Comparison of ENCODE assay signal across 22 cellular contexts in genomic region chr14:103130017-103130764, GRCh38. TPM values are rescaled to one million over a fixed set of nuclear protein-coding genes. Genes with fewer than 3 reads are reported as not detected.
A peak's percentile ranks its signal among the peaks of the same experiment; 100 is the strongest.
DNase-seq lines count a peak whose midpoint lies in the region; ATAC-seq and TF ChIP-seq lines count a peak whose summit lies in the region.
"Had no signal": no experiment of that assay in that cellular context is flagged by ENCODE, and none has a peak within 500 bp of the region (broad histone marks: within the 10 kb centered on the region; RNA-seq: fewer than 3 reads in every experiment).

No MANE protein-coding gene starts in this region.

- H3K9me3 ChIP-seq in mammary epithelial cell (replicated peaks; ENCODE audit: insufficient read depth, low read length) = no peaks in the 10 kb centered on the region
- H3K9me3 ChIP-seq in neuronal stem cell (replicated peaks in 1 of 2; ENCODE audit: control insufficient read depth in 2 of 2, insufficient read depth in 1 of 2, low read depth in 1 of 2, low read length in 2 of 2) = peaks cover 0 to 8% of the 10 kb centered on the region in 2 donors
- H3K9me3 ChIP-seq: BLaER1 treated with 17β-estradiol and CSF1 and Interleukin-3, amounts not matched to agents 10 nM and 100 nM had no signal

- H3K4me1 Mint-ChIP-seq in T-helper 1 cell treated with Interleukin-12 subunit alpha and Interleukin-12 subunit beta and Interleukin-4 antibody, amounts not matched to agents 30 μg/mL and 1 μg/mL, for 36 hours (ENCODE audit: low read depth) = no peaks in the 10 kb centered on the region

- in situ Hi-C loops in mammary epithelial cell (cut with MboI; ENCODE audit: low sequenced_read_pairs in 2 of 2) = no loop called here

- CTCF ChIA-PET in mammary epithelial cell (lab: Charles Lee; ENCODE audit: low non-redundant PET) = no interaction called here

- peak overlapping the region; percentile 15 for H2AFZ ChIP-seq in mammary epithelial cell (ENCODE audit: low read depth, low read length)
- H2AFZ ChIP-seq in neuronal stem cell (ENCODE audit: low read length) = no peak overlapping the region

- peak overlapping the region; percentile 67 for H3K27ac Mint-ChIP-seq in T-helper 1 cell treated with Interleukin-12 subunit alpha and Interleukin-12 subunit beta and Interleukin-4 antibody, amounts not matched to agents 30 μg/mL and 1 μg/mL, for 36 hours

- peak overlapping the region; percentile 44 for H3K18ac ChIP-seq in neuronal stem cell (ENCODE audit: low read length)

- intact Hi-C loops in mammary epithelial cell (cut with micrococcal nuclease) = no loop called here

- TF ChIP-seq CTCF in mammary epithelial cell (conservative IDR thresholded peaks at IDR 0.05 in 1 of 2, IDR thresholded peaks at IDR 0.05 in 1 of 2; ENCODE audit: extremely low read depth in 1 of 2, insufficient read depth in 1 of 2, low read depth in 1 of 2, low read length in 2 of 2) = no peak

- no peaks in the 10 kb centered on the region for H3K36me3 ChIP-seq in mammary epithelial cell (ENCODE audit: insufficient read depth, low read length)
- peaks cover 0 to 16% of the 10 kb centered on the region in 2 donors for H3K36me3 ChIP-seq in neuronal stem cell (replicated peaks in 1 of 2; ENCODE audit: control insufficient read depth in 2 of 2, insufficient read depth in 2 of 2, low read length in 2 of 2)
- peaks cover 5% of the 10 kb centered on the region for H3K36me3 ChIP-seq in urinary bladder (ENCODE audit: insufficient read depth)

- 94% methylated on average over 13 of the region's 26 CpGs for WGBS in mammary epithelial cell (ENCODE audit: low coverage, missing lambda C conversion rate)
- WGBS in neuronal stem cell (ENCODE audit: extremely low coverage in 2 of 2, insufficient read length in 2 of 2, insufficient replicate concordance in 1 of 2), 2 donors = no CpG with 5 or more reads among the region's 26 CpGs
- 90% methylated on average over 26 of the region's 26 CpGs for WGBS in urinary bladder

- H3K9ac ChIP-seq in mammary epithelial cell (ENCODE audit: insufficient read depth, low read length) (no peak overlapping the region), neuronal stem cell (ENCODE audit: low read depth, low read length, poor library complexity) (peak overlapping the region; percentile 83)

- peaks cover 5% of the 10 kb centered on the region for H3K79me1 ChIP-seq in neuronal stem cell (ENCODE audit: low read depth, low read length)

- H3K9me3 Mint-ChIP-seq in T-helper 1 cell treated with Interleukin-12 subunit alpha and Interleukin-12 subunit beta and Interleukin-4 antibody, amounts not matched to agents 30 μg/mL and 1 μg/mL, for 36 hours = no peaks in the 10 kb centered on the region
- H3K9me3 Mint-ChIP-seq: neural crest cell had no signal

- H3K27ac ChIP-seq in mammary epithelial cell (ENCODE audit: insufficient read depth, low read depth, low read length) = no peak overlapping the region
- no peak overlapping the region for H3K27ac ChIP-seq in neuronal stem cell (replicated peaks; ENCODE audit: low read length)
- H3K27ac ChIP-seq in urinary bladder (ENCODE audit: low read depth) = peak overlapping the region; percentile 69
- H3K27ac ChIP-seq: BLaER1 treated with 17β-estradiol and CSF1 and Interleukin-3, amounts not matched to agents 10 nM and 100 nM; foreskin keratinocyte had no signal

- H4K20me1 ChIP-seq in mammary epithelial cell (ENCODE audit: insufficient read depth, low read length) = no peaks in the 10 kb centered on the region

- no peak overlapping the region for H2BK12ac ChIP-seq in neuronal stem cell (ENCODE audit: low read length)

- peak overlapping the region; percentile 6 for H3K23ac ChIP-seq in neuronal stem cell (ENCODE audit: low read depth, low read length, poor library complexity)

- no TSS peak for BruUV-seq in mammary epithelial cell (replicated peaks; lab: Mats Ljungman, UMichigan)

- H3K27me3 ChIP-seq in mammary epithelial cell (ENCODE audit: insufficient read depth, low read length) (no peaks in the 10 kb centered on the region), neuronal stem cell (ENCODE audit: control insufficient read depth in 3 of 3, insufficient read depth in 3 of 3, low read depth in 1 of 3, low read length in 3 of 3) (peaks cover 0 to 64% (median 25%) of the 10 kb centered on the region in 3 experiments)
- H3K27me3 ChIP-seq: BLaER1 treated with 17β-estradiol and CSF1 and Interleukin-3, amounts not matched to agents 10 nM and 100 nM had no signal

- DNase-seq in T-helper 1 cell = no peak
- DNase-seq in mammary epithelial cell = no peak
- DNase-seq in neuronal stem cell (ENCODE audit: low spot score) = no peak
- DNase-seq in NCI-H748 (lab: John Stamatoyannopoulos, UW; ENCODE audit: unreplicated experiment) = no peak
- DNase-seq: activated CD4-positive, alpha-beta T cell treated with anti-CD3 and anti-CD28 coated beads for 4 hours; activated effector memory CD4-positive, alpha-beta T cell treated with Interleukin-2 at 50 U/mL for 16 hours; anterior cingulate cortex; GDM1; midbrain; NCI-H1105 treated with DMSO at 0.1 percent for 48 hours; NCI-H2107; NCI-H748 treated with DMSO at 0.1 percent for 48 hours; stimulated activated CD4-positive, alpha-beta T cell treated with anti-CD3 and anti-CD28 coated beads, Interleukin-1b, Interleukin-23, amount 100 ng/mL, for 48 hours had no signal

- H3K14ac ChIP-seq in neuronal stem cell (ENCODE audit: low read length) = no peak overlapping the region

- peaks cover 46% of the 10 kb centered on the region for H3K4me1 ChIP-seq in mammary epithelial cell (ENCODE audit: insufficient read depth, low read length)
- H3K4me1 ChIP-seq in neuronal stem cell (ENCODE audit: control insufficient read depth in 2 of 2, insufficient read depth in 1 of 2, low read depth in 1 of 2, low read length in 2 of 2) = peaks cover 3 to 7% of the 10 kb centered on the region in 2 donors
- peaks cover 3% of the 10 kb centered on the region for H3K4me1 ChIP-seq in urinary bladder (ENCODE audit: insufficient read depth)

- no peak overlapping the region for H4K91ac ChIP-seq in neuronal stem cell (ENCODE audit: low read depth, low read length, poor library complexity)

- H3K27me3 Mint-ChIP-seq in T-helper 1 cell treated with Interleukin-12 subunit alpha and Interleukin-12 subunit beta and Interleukin-4 antibody, amounts not matched to agents 30 μg/mL and 1 μg/mL, for 36 hours (ENCODE audit: low read depth) = no peaks in the 10 kb centered on the region

- ATAC-seq in HG03469 (IDR thresholded peaks at IDR 0.05; ENCODE audit: unreplicated experiment) (no peak), GM18502 (IDR thresholded peaks at IDR 0.05; ENCODE audit: poor library complexity, unreplicated experiment) (no peak)
- ATAC-seq: GM12878 had no signal

- no peak overlapping the region for H2BK5ac ChIP-seq in neuronal stem cell (ENCODE audit: low read length)

- no peaks in the 10 kb centered on the region for H3K36me3 Mint-ChIP-seq in T-helper 1 cell treated with Interleukin-12 subunit alpha and Interleukin-12 subunit beta and Interleukin-4 antibody, amounts not matched to agents 30 μg/mL and 1 μg/mL, for 36 hours (ENCODE audit: low read depth)

- H3K4me3 ChIP-seq in mammary epithelial cell (replicated peaks in 1 of 3; ENCODE audit: insufficient read depth in 1 of 3, low read depth in 2 of 3, low read length in 3 of 3) (no peak overlapping the region), neuronal stem cell (ENCODE audit: low read length in 2 of 2) (no peak overlapping the region), urinary bladder (ENCODE audit: low read depth, low read length) (no peak overlapping the region)
- H3K4me3 ChIP-seq: BLaER1 treated with 17β-estradiol and CSF1 and Interleukin-3, amounts not matched to agents 10 nM and 100 nM; GM12878 had no signal

- no peak overlapping the region for H3K4me3 Mint-ChIP-seq in T-helper 1 cell treated with Interleukin-12 subunit alpha and Interleukin-12 subunit beta and Interleukin-4 antibody, amounts not matched to agents 30 μg/mL and 1 μg/mL, for 36 hours
- H3K4me3 Mint-ChIP-seq: neural crest cell had no signal

- H3K4ac ChIP-seq in neuronal stem cell (ENCODE audit: low read length) = no peak overlapping the region

- dilution Hi-C loops in mammary epithelial cell (cut with HindIII; ENCODE audit: low sequenced_read_pairs) = no loop called here

- H3K79me2 ChIP-seq in mammary epithelial cell (ENCODE audit: insufficient read depth, low read length) = no peaks in the 10 kb centered on the region

- H2BK15ac ChIP-seq in neuronal stem cell (ENCODE audit: low read length) = no peak overlapping the region

- H3K4me2 ChIP-seq in mammary epithelial cell (ENCODE audit: insufficient read depth, low read depth, low read length) (no peak overlapping the region), neuronal stem cell (ENCODE audit: insufficient read depth, low read length, poor library complexity, severe bottlenecking) (no peak overlapping the region)
- H3K4me2 ChIP-seq: BLaER1 treated with 17β-estradiol and CSF1 and Interleukin-3, amounts not matched to agents 10 nM and 100 nM had no signal

- no peak overlapping the region for H2BK120ac ChIP-seq in neuronal stem cell (ENCODE audit: low read depth, low read length)

- H2AK5ac ChIP-seq in neuronal stem cell (ENCODE audit: low read depth, low read length) = peak overlapping the region; percentile 41

- H4K8ac ChIP-seq in neuronal stem cell (ENCODE audit: low read depth, low read length) = no peak overlapping the region

RNA-seq across cellular contexts. Expression of gene TNFAIP2, which starts 6.9 kb away (rescaled TPM):
- total RNA-seq in mammary epithelial cell (1 to 10 TPM; 1.8 to 3.3 TPM), urinary bladder (45.7 TPM)
- polyA plus RNA-seq in mammary epithelial cell (0.14 TPM), urinary bladder (169 TPM)
- polyA minus RNA-seq in mammary epithelial cell = not detected
- 26.4 TPM for polyA plus RNA-seq in neuronal stem cell (2013, experiment 1 of 2)
- 24.5 TPM for polyA plus RNA-seq in neuronal stem cell (2013, experiment 2 of 2)

RNA-seq across cellular contexts. Expression of gene EXOC3L4, which starts 35.7 kb away (rescaled TPM):
- not detected for total RNA-seq in mammary epithelial cell
- polyA plus RNA-seq in mammary epithelial cell = not detected
- not detected for polyA minus RNA-seq in mammary epithelial cell
- not detected for polyA plus RNA-seq in neuronal stem cell (2013, experiment 1 of 2)
- polyA plus RNA-seq in neuronal stem cell (2013, experiment 2 of 2) = not detected
- 0.79 TPM for total RNA-seq in urinary bladder
- 3.2 TPM for polyA plus RNA-seq in urinary bladder
- total RNA-seq: foreskin keratinocyte, GM12878, neural crest cell had no signal
- polyA plus RNA-seq: foreskin keratinocyte, GM12878 had no signal

RNA-seq across cellular contexts. Expression of gene LBHD2, which starts 46.2 kb away (rescaled TPM):
- total RNA-seq in mammary epithelial cell (not detected), urinary bladder (not detected)
- polyA plus RNA-seq in mammary epithelial cell (not detected), urinary bladder (not detected)
- not detected for polyA minus RNA-seq in mammary epithelial cell
- not detected for polyA plus RNA-seq in neuronal stem cell (2013, experiment 1 of 2)
- not detected for polyA plus RNA-seq in neuronal stem cell (2013, experiment 2 of 2)
- total RNA-seq: foreskin keratinocyte, GM12878, HT-29, neural crest cell had no signal
- polyA plus RNA-seq: foreskin keratinocyte, GM12878 had no signal

Comparison
In these comparisons a context has a peak if more than half of its experiments do, and no peak if none do; other contexts are left out.
1. RNA of gene TNFAIP2, which starts 6.9 kb away (total RNA-seq): 45.7 TPM in urinary bladder (single experiment); 1.8 to 3.3 TPM in mammary epithelial cell; every median in the first group is over 10 times any median in the second.